ENCODE assay signal across 1 cellular context in genomic region chr1:27289125-27289524, GRCh38. TPM values are rescaled to one million over a fixed set of nuclear protein-coding genes. Genes with fewer than 3 reads are reported as not detected.
A peak's percentile ranks its signal among the peaks of the same experiment; 100 is the strongest.
DNase-seq lines count a peak whose midpoint lies in the region.

No MANE protein-coding gene starts in this region.

- DNase-seq in mesenteric fat pad (ENCODE audit: low spot score): peak; percentile 59

RNA-seq across cellular contexts. Expression of gene TMEM222, which starts 32.8 kb away (rescaled TPM):
- total RNA-seq in mesenteric fat pad: 39.2 TPM

RNA-seq across cellular contexts. Expression of gene SYTL1, which starts 52.7 kb away (rescaled TPM):
- 1.9 TPM for total RNA-seq in mesenteric fat pad

RNA-seq across cellular contexts. Expression of gene WDTC1, which starts 54.7 kb away (rescaled TPM):
- total RNA-seq in mesenteric fat pad: 29.2 TPM
